ENCODE assay signal across 1 cellular context in the genomic region with DNA sequence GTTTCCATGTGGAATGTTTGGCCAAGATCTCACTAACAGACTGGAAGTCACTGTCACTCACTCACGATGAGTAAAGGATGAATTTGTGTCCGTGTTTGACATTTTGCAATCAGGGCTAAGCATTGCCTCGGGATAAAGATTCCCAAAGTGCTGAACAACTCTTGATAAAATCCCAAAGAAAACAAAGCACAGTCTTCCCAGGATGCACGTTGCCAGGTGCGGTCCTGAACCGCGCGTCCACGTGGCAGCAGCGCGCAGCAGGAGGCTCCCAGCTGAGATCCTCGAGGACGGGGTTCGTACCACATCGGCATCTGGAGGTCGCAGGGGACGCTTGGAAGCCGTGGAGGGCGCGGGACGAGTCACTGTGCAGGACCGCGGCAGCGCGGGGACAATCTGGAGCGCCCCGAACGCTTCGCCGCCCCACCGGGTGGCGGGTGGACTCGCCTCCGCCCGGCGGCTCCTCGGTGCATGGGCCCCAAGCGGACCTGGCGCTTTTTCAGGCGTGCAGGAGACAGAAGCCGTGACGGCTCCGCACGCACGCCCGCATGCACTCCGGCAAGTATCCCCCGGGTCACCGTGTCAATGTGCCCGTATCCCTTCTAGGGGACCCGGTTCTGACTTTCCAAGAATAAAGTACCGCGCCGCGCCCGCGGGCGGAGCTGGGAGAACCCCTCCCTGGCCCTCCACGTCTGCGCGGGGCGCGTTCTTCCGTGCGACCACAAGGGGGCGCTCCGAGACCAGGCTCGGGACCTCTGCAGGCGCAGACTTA.
A peak's percentile ranks its signal among the peaks of the same experiment; 100 is the strongest.
TF ChIP-seq lines count a peak whose summit lies in the region.

No MANE protein-coding gene starts in this region.

TF ChIP-seq in K562, 482 proteins besides CTCF, POLR2A, EP300 and RAD21 (continued from another document and continues in another):
- TF ChIP-seq, protein P1, sequence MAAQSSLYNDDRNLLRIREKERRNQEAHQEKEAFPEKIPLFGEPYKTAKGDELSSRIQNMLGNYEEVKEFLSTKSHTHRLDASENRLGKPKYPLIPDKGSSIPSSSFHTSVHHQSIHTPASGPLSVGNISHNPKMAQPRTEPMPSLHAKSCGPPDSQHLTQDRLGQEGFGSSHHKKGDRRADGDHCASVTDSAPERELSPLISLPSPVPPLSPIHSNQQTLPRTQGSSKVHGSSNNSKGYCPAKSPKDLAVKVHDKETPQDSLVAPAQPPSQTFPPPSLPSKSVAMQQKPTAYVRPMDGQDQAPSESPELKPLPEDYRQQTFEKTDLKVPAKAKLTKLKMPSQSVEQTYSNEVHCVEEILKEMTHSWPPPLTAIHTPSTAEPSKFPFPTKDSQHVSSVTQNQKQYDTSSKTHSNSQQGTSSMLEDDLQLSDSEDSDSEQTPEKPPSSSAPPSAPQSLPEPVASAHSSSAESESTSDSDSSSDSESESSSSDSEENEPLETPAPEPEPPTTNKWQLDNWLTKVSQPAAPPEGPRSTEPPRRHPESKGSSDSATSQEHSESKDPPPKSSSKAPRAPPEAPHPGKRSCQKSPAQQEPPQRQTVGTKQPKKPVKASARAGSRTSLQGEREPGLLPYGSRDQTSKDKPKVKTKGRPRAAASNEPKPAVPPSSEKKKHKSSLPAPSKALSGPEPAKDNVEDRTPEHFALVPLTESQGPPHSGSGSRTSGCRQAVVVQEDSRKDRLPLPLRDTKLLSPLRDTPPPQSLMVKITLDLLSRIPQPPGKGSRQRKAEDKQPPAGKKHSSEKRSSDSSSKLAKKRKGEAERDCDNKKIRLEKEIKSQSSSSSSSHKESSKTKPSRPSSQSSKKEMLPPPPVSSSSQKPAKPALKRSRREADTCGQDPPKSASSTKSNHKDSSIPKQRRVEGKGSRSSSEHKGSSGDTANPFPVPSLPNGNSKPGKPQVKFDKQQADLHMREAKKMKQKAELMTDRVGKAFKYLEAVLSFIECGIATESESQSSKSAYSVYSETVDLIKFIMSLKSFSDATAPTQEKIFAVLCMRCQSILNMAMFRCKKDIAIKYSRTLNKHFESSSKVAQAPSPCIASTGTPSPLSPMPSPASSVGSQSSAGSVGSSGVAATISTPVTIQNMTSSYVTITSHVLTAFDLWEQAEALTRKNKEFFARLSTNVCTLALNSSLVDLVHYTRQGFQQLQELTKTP (IDR thresholded peaks at IDR 0.05; ENCODE audit: low read depth in 1 of 2, partially characterized antibody in 2 of 2) = no peak
- TF ChIP-seq PCBP2 (IDR thresholded peaks at IDR 0.05; ENCODE audit: low read depth, low read length, poor library complexity, severe bottlenecking) (no peak), NR3C1 (CRISPR knock-in tag; IDR thresholded peaks at IDR 0.05) (peak; percentile 69; the same call in 1 of the 2 replicates), ZNF324 (CRISPR knock-in tag; IDR thresholded peaks at IDR 0.05) (no peak), MYBL2 (IDR thresholded peaks at IDR 0.05; ENCODE audit: low read depth) (no peak), MYBL2 (CRISPR knock-in tag; IDR thresholded peaks at IDR 0.05; ENCODE audit: borderline replicate concordance) (no peak), HNRNPL (IDR thresholded peaks at IDR 0.05; ENCODE audit: low read depth, low read length) (no peak), STAT5B (CRISPR knock-in tag; IDR thresholded peaks at IDR 0.05) (no peak), NR4A1 (CRISPR knock-in tag; IDR thresholded peaks at IDR 0.05) (peak; percentile 6; the same call in 1 of the 2 replicates), NR4A1 (tag; IDR thresholded peaks at IDR 0.05) (no peak), FIP1L1 (IDR thresholded peaks at IDR 0.05; ENCODE audit: low read depth, low read length, poor library complexity, severe bottlenecking) (peak; percentile 71), BRD4 (IDR thresholded peaks at IDR 0.05) (no peak), IFI16 (CRISPR knock-in tag; IDR thresholded peaks at IDR 0.05) (no peak), MEIS2 (IDR thresholded peaks at IDR 0.05; ENCODE audit: partially characterized antibody) (no peak), CBFA2T3 (IDR thresholded peaks at IDR 0.05) (no peak), TAF1 (IDR thresholded peaks at IDR 0.05; ENCODE audit: control insufficient read depth, extremely low read depth, insufficient read depth, low read length, severe bottlenecking) (no peak), ZNF584 (CRISPR knock-in tag; IDR thresholded peaks at IDR 0.05; ENCODE audit: low read depth) (no peak), SAFB2 (IDR thresholded peaks at IDR 0.05; ENCODE audit: borderline replicate concordance, low read depth, low read length, severe bottlenecking) (no peak), POLR3A (IDR thresholded peaks at IDR 0.05; ENCODE audit: borderline replicate concordance, extremely low read depth, insufficient read depth, insufficient read length) (no peak), NFIC (IDR thresholded peaks at IDR 0.05) (peak; percentile 65), TGIF2 (CRISPR knock-in tag; IDR thresholded peaks at IDR 0.05) (no peak), ZNF764 (CRISPR knock-in tag; IDR thresholded peaks at IDR 0.05; ENCODE audit: low read depth) (no peak), RBBP5 (IDR thresholded peaks at IDR 0.05; ENCODE audit: borderline replicate concordance, insufficient read depth, low read length, poor library complexity, severe bottlenecking) (no peak), ZNF431 (CRISPR knock-in tag; IDR thresholded peaks at IDR 0.05) (0 out of 2 replicates have a peak, but pooled peaks have one; percentile 46), ARID2 (IDR thresholded peaks at IDR 0.05) (peak; percentile 64; the same call in 1 of the 2 replicates)
- TF ChIP-seq, protein P2, sequence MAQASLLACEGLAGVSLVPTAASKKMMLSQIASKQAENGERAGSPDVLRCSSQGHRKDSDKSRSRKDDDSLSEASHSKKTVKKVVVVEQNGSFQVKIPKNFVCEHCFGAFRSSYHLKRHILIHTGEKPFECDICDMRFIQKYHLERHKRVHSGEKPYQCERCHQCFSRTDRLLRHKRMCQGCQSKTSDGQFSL (CRISPR knock-in tag; IDR thresholded peaks at IDR 0.05) = no peak
- TF ChIP-seq, protein P2 (tag; IDR thresholded peaks at IDR 0.05) = no peak
- TF ChIP-seq, protein P3, sequence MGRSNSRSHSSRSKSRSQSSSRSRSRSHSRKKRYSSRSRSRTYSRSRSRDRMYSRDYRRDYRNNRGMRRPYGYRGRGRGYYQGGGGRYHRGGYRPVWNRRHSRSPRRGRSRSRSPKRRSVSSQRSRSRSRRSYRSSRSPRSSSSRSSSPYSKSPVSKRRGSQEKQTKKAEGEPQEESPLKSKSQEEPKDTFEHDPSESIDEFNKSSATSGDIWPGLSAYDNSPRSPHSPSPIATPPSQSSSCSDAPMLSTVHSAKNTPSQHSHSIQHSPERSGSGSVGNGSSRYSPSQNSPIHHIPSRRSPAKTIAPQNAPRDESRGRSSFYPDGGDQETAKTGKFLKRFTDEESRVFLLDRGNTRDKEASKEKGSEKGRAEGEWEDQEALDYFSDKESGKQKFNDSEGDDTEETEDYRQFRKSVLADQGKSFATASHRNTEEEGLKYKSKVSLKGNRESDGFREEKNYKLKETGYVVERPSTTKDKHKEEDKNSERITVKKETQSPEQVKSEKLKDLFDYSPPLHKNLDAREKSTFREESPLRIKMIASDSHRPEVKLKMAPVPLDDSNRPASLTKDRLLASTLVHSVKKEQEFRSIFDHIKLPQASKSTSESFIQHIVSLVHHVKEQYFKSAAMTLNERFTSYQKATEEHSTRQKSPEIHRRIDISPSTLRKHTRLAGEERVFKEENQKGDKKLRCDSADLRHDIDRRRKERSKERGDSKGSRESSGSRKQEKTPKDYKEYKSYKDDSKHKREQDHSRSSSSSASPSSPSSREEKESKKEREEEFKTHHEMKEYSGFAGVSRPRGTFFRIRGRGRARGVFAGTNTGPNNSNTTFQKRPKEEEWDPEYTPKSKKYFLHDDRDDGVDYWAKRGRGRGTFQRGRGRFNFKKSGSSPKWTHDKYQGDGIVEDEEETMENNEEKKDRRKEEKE (IDR thresholded peaks at IDR 0.05; ENCODE audit: borderline replicate concordance in 1 of 2, control insufficient read depth in 1 of 2, low read depth in 2 of 2, low read length in 1 of 2) = no peak
- TF ChIP-seq, protein P4, sequence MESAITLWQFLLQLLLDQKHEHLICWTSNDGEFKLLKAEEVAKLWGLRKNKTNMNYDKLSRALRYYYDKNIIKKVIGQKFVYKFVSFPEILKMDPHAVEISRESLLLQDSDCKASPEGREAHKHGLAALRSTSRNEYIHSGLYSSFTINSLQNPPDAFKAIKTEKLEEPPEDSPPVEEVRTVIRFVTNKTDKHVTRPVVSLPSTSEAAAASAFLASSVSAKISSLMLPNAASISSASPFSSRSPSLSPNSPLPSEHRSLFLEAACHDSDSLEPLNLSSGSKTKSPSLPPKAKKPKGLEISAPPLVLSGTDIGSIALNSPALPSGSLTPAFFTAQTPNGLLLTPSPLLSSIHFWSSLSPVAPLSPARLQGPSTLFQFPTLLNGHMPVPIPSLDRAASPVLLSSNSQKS (CRISPR knock-in tag; IDR thresholded peaks at IDR 0.05) = no peak
- TF ChIP-seq, protein P5, sequence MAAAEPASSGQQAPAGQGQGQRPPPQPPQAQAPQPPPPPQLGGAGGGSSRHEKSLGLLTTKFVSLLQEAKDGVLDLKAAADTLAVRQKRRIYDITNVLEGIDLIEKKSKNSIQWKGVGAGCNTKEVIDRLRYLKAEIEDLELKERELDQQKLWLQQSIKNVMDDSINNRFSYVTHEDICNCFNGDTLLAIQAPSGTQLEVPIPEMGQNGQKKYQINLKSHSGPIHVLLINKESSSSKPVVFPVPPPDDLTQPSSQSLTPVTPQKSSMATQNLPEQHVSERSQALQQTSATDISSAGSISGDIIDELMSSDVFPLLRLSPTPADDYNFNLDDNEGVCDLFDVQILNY (CRISPR knock-in tag; IDR thresholded peaks at IDR 0.05) = peak; percentile 10; the same call in 1 of the 2 replicates
- TF ChIP-seq, protein P6, sequence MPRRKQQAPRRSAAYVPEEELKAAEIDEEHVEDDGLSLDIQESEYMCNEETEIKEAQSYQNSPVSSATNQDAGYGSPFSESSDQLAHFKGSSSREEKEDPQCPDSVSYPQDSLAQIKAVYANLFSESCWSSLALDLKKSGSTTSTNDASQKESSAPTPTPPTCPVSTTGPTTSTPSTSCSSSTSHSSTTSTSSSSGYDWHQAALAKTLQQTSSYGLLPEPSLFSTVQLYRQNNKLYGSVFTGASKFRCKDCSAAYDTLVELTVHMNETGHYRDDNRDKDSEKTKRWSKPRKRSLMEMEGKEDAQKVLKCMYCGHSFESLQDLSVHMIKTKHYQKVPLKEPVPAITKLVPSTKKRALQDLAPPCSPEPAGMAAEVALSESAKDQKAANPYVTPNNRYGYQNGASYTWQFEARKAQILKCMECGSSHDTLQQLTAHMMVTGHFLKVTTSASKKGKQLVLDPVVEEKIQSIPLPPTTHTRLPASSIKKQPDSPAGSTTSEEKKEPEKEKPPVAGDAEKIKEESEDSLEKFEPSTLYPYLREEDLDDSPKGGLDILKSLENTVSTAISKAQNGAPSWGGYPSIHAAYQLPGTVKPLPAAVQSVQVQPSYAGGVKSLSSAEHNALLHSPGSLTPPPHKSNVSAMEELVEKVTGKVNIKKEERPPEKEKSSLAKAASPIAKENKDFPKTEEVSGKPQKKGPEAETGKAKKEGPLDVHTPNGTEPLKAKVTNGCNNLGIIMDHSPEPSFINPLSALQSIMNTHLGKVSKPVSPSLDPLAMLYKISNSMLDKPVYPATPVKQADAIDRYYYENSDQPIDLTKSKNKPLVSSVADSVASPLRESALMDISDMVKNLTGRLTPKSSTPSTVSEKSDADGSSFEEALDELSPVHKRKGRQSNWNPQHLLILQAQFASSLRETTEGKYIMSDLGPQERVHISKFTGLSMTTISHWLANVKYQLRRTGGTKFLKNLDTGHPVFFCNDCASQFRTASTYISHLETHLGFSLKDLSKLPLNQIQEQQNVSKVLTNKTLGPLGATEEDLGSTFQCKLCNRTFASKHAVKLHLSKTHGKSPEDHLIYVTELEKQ (CRISPR knock-in tag; IDR thresholded peaks at IDR 0.05) = no peak
- TF ChIP-seq, protein P7, sequence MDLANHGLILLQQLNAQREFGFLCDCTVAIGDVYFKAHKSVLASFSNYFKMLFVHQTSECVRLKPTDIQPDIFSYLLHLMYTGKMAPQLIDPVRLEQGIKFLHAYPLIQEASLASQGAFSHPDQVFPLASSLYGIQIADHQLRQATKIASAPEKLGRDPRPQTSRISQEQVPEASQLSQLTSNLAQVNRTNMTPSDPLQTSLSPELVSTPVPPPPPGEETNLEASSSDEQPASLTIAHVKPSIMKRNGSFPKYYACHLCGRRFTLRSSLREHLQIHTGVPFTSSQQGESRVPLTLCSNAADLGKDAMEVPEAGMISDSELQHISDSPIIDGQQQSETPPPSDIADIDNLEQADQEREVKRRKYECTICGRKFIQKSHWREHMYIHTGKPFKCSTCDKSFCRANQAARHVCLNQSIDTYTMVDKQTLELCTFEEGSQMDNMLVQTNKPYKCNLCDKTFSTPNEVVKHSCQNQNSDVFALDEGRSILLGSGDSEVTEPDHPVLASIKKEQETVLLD (IDR thresholded peaks at IDR 0.05) = peak; percentile 58; the same call in 1 of the 2 replicates
- TF ChIP-seq, protein P8, sequence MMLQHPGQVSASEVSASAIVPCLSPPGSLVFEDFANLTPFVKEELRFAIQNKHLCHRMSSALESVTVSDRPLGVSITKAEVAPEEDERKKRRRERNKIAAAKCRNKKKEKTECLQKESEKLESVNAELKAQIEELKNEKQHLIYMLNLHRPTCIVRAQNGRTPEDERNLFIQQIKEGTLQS (IDR thresholded peaks at IDR 0.05) = no peak
- TF ChIP-seq, protein P8 (CRISPR knock-in tag; conservative IDR thresholded peaks at IDR 0.05) = peak; percentile 74; the same call in 1 of the 2 replicates
- TF ChIP-seq, protein P9, sequence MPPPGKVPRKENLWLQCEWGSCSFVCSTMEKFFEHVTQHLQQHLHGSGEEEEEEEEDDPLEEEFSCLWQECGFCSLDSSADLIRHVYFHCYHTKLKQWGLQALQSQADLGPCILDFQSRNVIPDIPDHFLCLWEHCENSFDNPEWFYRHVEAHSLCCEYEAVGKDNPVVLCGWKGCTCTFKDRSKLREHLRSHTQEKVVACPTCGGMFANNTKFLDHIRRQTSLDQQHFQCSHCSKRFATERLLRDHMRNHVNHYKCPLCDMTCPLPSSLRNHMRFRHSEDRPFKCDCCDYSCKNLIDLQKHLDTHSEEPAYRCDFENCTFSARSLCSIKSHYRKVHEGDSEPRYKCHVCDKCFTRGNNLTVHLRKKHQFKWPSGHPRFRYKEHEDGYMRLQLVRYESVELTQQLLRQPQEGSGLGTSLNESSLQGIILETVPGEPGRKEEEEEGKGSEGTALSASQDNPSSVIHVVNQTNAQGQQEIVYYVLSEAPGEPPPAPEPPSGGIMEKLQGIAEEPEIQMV (tag; conservative IDR thresholded peaks at IDR 0.05; ENCODE audit: low read depth) = no peak
